Comparison of ENCODE assay signal across 10 cellular contexts in the genomic region with DNA sequence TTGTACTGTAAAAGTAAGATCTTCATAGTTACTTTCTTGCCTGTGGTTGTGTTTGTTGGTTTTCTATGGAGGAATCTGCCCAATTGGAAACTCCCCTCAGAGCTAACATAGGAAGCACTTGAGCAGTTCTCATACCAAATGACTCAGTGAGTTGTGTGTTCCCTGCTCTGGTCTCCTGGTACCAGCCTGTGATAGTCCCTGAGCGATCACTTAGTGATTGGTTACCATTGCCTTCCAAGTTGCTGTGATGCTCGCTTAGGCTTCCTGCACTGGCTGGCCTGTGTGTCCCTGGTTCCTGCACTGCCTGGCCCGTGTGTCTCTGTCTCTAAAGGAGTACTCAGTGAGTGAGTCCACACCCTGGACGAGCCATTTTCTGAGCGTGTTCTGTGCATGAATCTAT.
A peak's percentile ranks its signal among the peaks of the same experiment; 100 is the strongest.
DNase-seq lines count a peak whose midpoint lies in the region; ATAC-seq and TF ChIP-seq lines count a peak whose summit lies in the region.
"Had no signal": no experiment of that assay in that cellular context is flagged by ENCODE, and none has a peak within 500 bp of the region (broad histone marks: within the 10 kb centered on the region; RNA-seq: fewer than 3 reads in every experiment).

No MANE protein-coding gene starts in this region.

- H3K4me3 Mint-ChIP-seq in Calu3 (ENCODE audit: low read depth, unreplicated experiment) = peak overlapping the region; percentile 30
- H3K4me3 Mint-ChIP-seq in activated naive CD8-positive, alpha-beta T cell treated with anti-CD3 and anti-CD28 coated beads, Interleukin-2, amount 50 U/mL, for 24 hours = no peak overlapping the region

- CTCF ChIA-PET in Calu3 (lab: Charles Lee) = interaction anchor here (1.6 to 2.4 kb wide), 5 partner anchors 12 to 412 kb away, joined by 3 to 17 read pairs (median 12); no protein-coding TSS in a partner anchor

- H3K9me3 ChIP-seq in lower lobe of right lung (no peaks in the 10 kb centered on the region), MG63 (no peaks in the 10 kb centered on the region)

- BruUV-seq in Calu3 (replicated peaks; lab: Mats Ljungman, UMichigan) = no TSS peak

- TF ChIP-seq CTCF in Calu3 (IDR thresholded peaks at IDR 0.05; ENCODE audit: unreplicated experiment) (no peak), lower lobe of right lung (IDR thresholded peaks at IDR 0.05) (no peak)

- no peaks in the 10 kb centered on the region for H3K27me3 ChIP-seq in lower lobe of right lung (ENCODE audit: low read depth)
- H3K27me3 ChIP-seq in MG63 = no peaks in the 10 kb centered on the region

- peak overlapping the region; percentile 8 for H3K27ac ChIP-seq in lower lobe of right lung
- H3K27ac ChIP-seq: parathyroid adenoma had no signal

- peaks cover 52% of the 10 kb centered on the region for H3K4me1 Mint-ChIP-seq in Calu3 (ENCODE audit: low read depth, unreplicated experiment)
- peaks cover 59% of the 10 kb centered on the region for H3K4me1 Mint-ChIP-seq in activated naive CD8-positive, alpha-beta T cell treated with anti-CD3 and anti-CD28 coated beads, Interleukin-2, amount 50 U/mL, for 24 hours

- H3K36me3 ChIP-seq in lower lobe of right lung (peaks cover 48% of the 10 kb centered on the region), MG63 (peaks cover 73% of the 10 kb centered on the region)

- H3K4me3 ChIP-seq in lower lobe of right lung (no peak overlapping the region), MG63 (no peak overlapping the region)

- H3K4me1 ChIP-seq in lower lobe of right lung = peaks cover 50% of the 10 kb centered on the region
- H3K4me1 ChIP-seq: parathyroid adenoma had no signal

- H3K36me3 Mint-ChIP-seq in Calu3 (ENCODE audit: insufficient read depth, unreplicated experiment) = peaks cover 35% of the 10 kb centered on the region
- peaks cover 23% of the 10 kb centered on the region for H3K36me3 Mint-ChIP-seq in activated naive CD8-positive, alpha-beta T cell treated with anti-CD3 and anti-CD28 coated beads, Interleukin-2, amount 50 U/mL, for 24 hours (ENCODE audit: low read depth)

- H3K9me3 Mint-ChIP-seq in Calu3 (ENCODE audit: low read depth, unreplicated experiment) = no peaks in the 10 kb centered on the region
- H3K9me3 Mint-ChIP-seq in activated naive CD8-positive, alpha-beta T cell treated with anti-CD3 and anti-CD28 coated beads, Interleukin-2, amount 50 U/mL, for 24 hours = no peaks in the 10 kb centered on the region

- H3K27ac Mint-ChIP-seq in Calu3 (ENCODE audit: unreplicated experiment) = peak overlapping the region; percentile 87
- peak overlapping the region; percentile 74 for H3K27ac Mint-ChIP-seq in activated naive CD8-positive, alpha-beta T cell treated with anti-CD3 and anti-CD28 coated beads, Interleukin-2, amount 50 U/mL, for 24 hours

- ATAC-seq in HG02852 (IDR thresholded peaks at IDR 0.05; ENCODE audit: unreplicated experiment) = peak; percentile 55
- ATAC-seq in activated naive CD8-positive, alpha-beta T cell treated with anti-CD3 and anti-CD28 coated beads, Interleukin-2, amount 50 U/mL, for 24 hours = peak; percentile 95
- peak; percentile 39 to 72 for ATAC-seq in lower lobe of right lung
- ATAC-seq in GM21619 (IDR thresholded peaks at IDR 0.05; ENCODE audit: unreplicated experiment) = no peak

- no peaks in the 10 kb centered on the region for H3K27me3 Mint-ChIP-seq in Calu3 (ENCODE audit: unreplicated experiment)
- H3K27me3 Mint-ChIP-seq in activated naive CD8-positive, alpha-beta T cell treated with anti-CD3 and anti-CD28 coated beads, Interleukin-2, amount 50 U/mL, for 24 hours = no peaks in the 10 kb centered on the region

- peak; percentile 15 for DNase-seq in Calu3
- no peak for DNase-seq in activated naive CD8-positive, alpha-beta T cell treated with anti-CD3 and anti-CD28 coated beads, Interleukin-2, amount 50 U/mL, for 24 hours
- no peak for DNase-seq in lower lobe of right lung
- no peak for DNase-seq in MG63
- no peak for DNase-seq in medulla oblongata (ENCODE audit: extremely low spot score)
- DNase-seq in foreskin melanocyte = no peak
- DNase-seq: NCI-H1436 treated with DMSO at 0.1 percent for 48 hours had no signal

- intact Hi-C loops in Calu3 (cut with micrococcal nuclease; ENCODE audit: unreplicated experiment) = loop anchor here (1.0 kb wide), 1 partner anchor 312 kb away; no protein-coding TSS in a partner anchor
- intact Hi-C loops in lower lobe of right lung (cut with DNase I) = loop anchor here (10.0 kb wide), 1 partner anchor 416 kb away; no protein-coding TSS in a partner anchor
